8 cellular contexts compared by ENCODE assay signal in genomic region chr17:78979780-78980623, GRCh38. TPM values are rescaled to one million over a fixed set of nuclear protein-coding genes. Genes with fewer than 3 reads are reported as not detected.
DNase-seq lines count a peak whose midpoint lies in the region; ATAC-seq and TF ChIP-seq lines count a peak whose summit lies in the region.

Gene LGALS3BP (minus strand): TSS chr17:78979923. CDS start chr17:78977191, 2,732 bp downstream.

- H3K4me3 Mint-ChIP-seq in MCF 10A (ENCODE audit: unreplicated experiment): peak within 1 kb of the TSS; percentile 67

- no peak for TF ChIP-seq CTCF in MCF 10A (IDR thresholded peaks at IDR 0.05; ENCODE audit: unreplicated experiment)

- H3K9me3 Mint-ChIP-seq in MCF 10A (ENCODE audit: unreplicated experiment): no peaks in the 10 kb centered on the region

- BruUV-seq in MCF 10A (replicated peaks; lab: Mats Ljungman, UMichigan): no TSS peak

- peaks cover 35% of the 10 kb centered on the region for H3K36me3 ChIP-seq in SJSA1

- ATAC-seq in sciatic nerve (peak; percentile 86), GM19452 (IDR thresholded peaks at IDR 0.05; ENCODE audit: unreplicated experiment) (no peak), GM18909 (IDR thresholded peaks at IDR 0.05; ENCODE audit: poor library complexity, unreplicated experiment) (no peak)

- H3K9me3 ChIP-seq in SJSA1 (replicated peaks): no peaks in the 10 kb centered on the region

- no peaks in the 10 kb centered on the region for H3K27me3 ChIP-seq in SJSA1 (replicated peaks)

- CTCF ChIA-PET in MCF 10A (lab: Yijun Ruan, JAX): interaction anchor here (0.6 to 1.0 kb wide), 4 partner anchors 9 to 114 kb away, joined by 3 to 10 read pairs (median 5); no protein-coding TSS in a partner anchor

- DNase-seq in Ammon's horn (ENCODE audit: low spot score): peak; percentile 88
- DNase-seq in HuH-7 (ENCODE audit: low spot score): peak; percentile 91
- DNase-seq in SJSA1 (ENCODE audit: low read depth in 1 of 2, low spot score in 2 of 2): peak; percentile 91 to 96
- peak; percentile 72 for DNase-seq in MCF 10A (ENCODE audit: unreplicated experiment)
- DNase-seq in hypothalamus (lab: John Stamatoyannopoulos, UW): peak in 49 of 51 donors; percentile 31 to 87 (median 71)
- peak; percentile 83 for DNase-seq in sciatic nerve (ENCODE audit: low spot score)

- peaks cover 6% of the 10 kb centered on the region for H3K4me1 Mint-ChIP-seq in MCF 10A (ENCODE audit: insufficient read depth, unreplicated experiment)

- no peak within 1 kb of the TSS for H3K27ac Mint-ChIP-seq in MCF 10A (ENCODE audit: low read depth, unreplicated experiment)

- intact Hi-C loops in MCF 10A (cut with micrococcal nuclease): no loop called here
- intact Hi-C loops in sciatic nerve (cut with DNase I): no loop called here

- peaks cover 9% of the 10 kb centered on the region for H3K36me3 Mint-ChIP-seq in MCF 10A (ENCODE audit: insufficient read depth, unreplicated experiment)

- peak within 1 kb of the TSS; percentile 26 for H3K27ac ChIP-seq in SJSA1

- POLR2A ChIA-PET in MCF 10A (lab: Yijun Ruan, JAX): interaction anchor here (0.7 to 1.6 kb wide), 6 partner anchors 12 to 186 kb away, joined by 3 to 7 read pairs (median 4); partner anchors contain the start of gene CANT1

- H3K4me3 ChIP-seq in SJSA1: peak within 1 kb of the TSS; percentile 40

- peaks cover 33% of the 10 kb centered on the region for H3K4me1 ChIP-seq in SJSA1 (replicated peaks)

- H3K27me3 Mint-ChIP-seq in MCF 10A (ENCODE audit: insufficient read depth, unreplicated experiment): no peaks in the 10 kb centered on the region

RNA-seq across cellular contexts. Expression of gene LGALS3BP, which starts in this region (rescaled TPM):
- total RNA-seq in SJSA1 (2014; rRNA removed; shearing (Covaris generic)): 485 TPM in 2 replicates
- total RNA-seq in MCF 10A (2022) (56.7 and 58.0 TPM in 2 replicates), sciatic nerve (147 TPM)
